Comparison of ENCODE assay signal across 1 cellular context in the genomic region with DNA sequence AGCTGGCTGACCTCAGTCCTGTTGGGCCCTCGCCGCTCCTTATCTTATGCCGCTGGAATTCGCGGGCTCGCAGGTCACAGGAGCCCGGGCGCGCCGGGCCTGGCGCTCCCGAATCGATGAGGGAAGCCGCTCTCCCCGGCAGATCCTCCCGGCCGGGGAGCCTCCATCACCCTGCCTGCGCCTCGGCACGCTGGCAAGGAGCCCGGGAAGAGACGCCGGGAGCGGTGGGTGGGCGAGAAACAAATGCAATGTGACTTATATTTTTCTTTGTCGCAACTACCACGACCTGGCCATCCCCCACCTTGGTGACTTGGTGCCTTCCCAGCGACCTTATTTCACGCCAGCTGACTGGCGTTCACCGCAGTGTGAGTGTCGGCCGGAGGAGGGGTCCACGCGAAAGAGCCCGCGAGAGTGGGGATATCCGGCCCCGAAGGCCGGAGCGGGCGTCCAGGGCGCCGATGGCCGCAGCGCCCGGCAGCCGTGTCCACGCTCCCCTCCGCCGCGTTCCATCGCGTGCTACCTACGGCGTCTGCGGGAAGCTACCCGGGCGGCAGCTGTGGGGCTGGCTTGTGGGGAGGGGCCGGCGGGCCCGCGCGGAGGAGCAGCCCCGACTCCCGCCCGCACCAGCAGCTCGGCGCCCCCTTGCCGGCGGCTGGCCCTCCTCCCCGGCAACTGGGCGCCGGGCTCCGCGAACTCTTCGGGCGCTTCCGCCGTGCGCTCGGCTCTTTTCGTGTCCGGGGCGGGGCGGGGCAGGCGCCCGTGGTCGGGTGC.
TF ChIP-seq lines count a peak whose summit lies in the region.

No MANE protein-coding gene starts in this region.

TF ChIP-seq in HepG2, 621 proteins besides CTCF, POLR2A, EP300 and RAD21 (continued from another document and continues in another):
- TF ChIP-seq, protein P1, sequence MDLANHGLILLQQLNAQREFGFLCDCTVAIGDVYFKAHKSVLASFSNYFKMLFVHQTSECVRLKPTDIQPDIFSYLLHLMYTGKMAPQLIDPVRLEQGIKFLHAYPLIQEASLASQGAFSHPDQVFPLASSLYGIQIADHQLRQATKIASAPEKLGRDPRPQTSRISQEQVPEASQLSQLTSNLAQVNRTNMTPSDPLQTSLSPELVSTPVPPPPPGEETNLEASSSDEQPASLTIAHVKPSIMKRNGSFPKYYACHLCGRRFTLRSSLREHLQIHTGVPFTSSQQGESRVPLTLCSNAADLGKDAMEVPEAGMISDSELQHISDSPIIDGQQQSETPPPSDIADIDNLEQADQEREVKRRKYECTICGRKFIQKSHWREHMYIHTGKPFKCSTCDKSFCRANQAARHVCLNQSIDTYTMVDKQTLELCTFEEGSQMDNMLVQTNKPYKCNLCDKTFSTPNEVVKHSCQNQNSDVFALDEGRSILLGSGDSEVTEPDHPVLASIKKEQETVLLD (CRISPR knock-in tag; IDR thresholded peaks at IDR 0.05; ENCODE audit: low read depth): peak; percentile 60; the same call in 1 of the 2 replicates
- TF ChIP-seq FOXJ3 (CRISPR knock-in tag; IDR thresholded peaks at IDR 0.05; ENCODE audit: borderline replicate concordance): no peak
- TF ChIP-seq, protein P2, sequence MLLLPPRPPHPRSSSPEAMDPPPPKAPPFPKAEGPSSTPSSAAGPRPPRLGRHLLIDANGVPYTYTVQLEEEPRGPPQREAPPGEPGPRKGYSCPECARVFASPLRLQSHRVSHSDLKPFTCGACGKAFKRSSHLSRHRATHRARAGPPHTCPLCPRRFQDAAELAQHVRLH (CRISPR knock-in tag; IDR thresholded peaks at IDR 0.05; ENCODE audit: borderline replicate concordance, low read depth): no peak
- TF ChIP-seq NFE2 (CRISPR knock-in tag; IDR thresholded peaks at IDR 0.05): no peak
- TF ChIP-seq FLYWCH1 (CRISPR knock-in tag; IDR thresholded peaks at IDR 0.05): no peak
- TF ChIP-seq ZMYM3 (CRISPR knock-in tag; IDR thresholded peaks at IDR 0.05): no peak
- TF ChIP-seq ZNF629 (CRISPR knock-in tag; conservative IDR thresholded peaks at IDR 0.05): 0 out of 2 replicates have a peak, but pooled peaks have one; percentile 7
- TF ChIP-seq U2AF2 (IDR thresholded peaks at IDR 0.05; ENCODE audit: low read depth, low read length): no peak
- TF ChIP-seq, protein P3, sequence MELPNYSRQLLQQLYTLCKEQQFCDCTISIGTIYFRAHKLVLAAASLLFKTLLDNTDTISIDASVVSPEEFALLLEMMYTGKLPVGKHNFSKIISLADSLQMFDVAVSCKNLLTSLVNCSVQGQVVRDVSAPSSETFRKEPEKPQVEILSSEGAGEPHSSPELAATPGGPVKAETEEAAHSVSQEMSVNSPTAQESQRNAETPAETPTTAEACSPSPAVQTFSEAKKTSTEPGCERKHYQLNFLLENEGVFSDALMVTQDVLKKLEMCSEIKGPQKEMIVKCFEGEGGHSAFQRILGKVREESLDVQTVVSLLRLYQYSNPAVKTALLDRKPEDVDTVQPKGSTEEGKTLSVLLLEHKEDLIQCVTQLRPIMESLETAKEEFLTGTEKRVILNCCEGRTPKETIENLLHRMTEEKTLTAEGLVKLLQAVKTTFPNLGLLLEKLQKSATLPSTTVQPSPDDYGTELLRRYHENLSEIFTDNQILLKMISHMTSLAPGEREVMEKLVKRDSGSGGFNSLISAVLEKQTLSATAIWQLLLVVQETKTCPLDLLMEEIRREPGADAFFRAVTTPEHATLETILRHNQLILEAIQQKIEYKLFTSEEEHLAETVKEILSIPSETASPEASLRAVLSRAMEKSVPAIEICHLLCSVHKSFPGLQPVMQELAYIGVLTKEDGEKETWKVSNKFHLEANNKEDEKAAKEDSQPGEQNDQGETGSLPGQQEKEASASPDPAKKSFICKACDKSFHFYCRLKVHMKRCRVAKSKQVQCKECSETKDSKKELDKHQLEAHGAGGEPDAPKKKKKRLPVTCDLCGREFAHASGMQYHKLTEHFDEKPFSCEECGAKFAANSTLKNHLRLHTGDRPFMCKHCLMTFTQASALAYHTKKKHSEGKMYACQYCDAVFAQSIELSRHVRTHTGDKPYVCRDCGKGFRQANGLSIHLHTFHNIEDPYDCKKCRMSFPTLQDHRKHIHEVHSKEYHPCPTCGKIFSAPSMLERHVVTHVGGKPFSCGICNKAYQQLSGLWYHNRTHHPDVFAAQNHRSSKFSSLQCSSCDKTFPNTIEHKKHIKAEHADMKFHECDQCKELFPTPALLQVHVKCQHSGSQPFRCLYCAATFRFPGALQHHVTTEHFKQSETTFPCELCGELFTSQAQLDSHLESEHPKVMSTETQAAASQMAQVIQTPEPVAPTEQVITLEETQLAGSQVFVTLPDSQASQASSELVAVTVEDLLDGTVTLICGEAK (IDR thresholded peaks at IDR 0.05): no peak
- TF ChIP-seq, protein P3 (CRISPR knock-in tag; IDR thresholded peaks at IDR 0.05): no peak; the same call in 1 of the 2 replicates
- TF ChIP-seq HIVEP1 (CRISPR knock-in tag; IDR thresholded peaks at IDR 0.05): peak; percentile 75
- TF ChIP-seq, protein P4, sequence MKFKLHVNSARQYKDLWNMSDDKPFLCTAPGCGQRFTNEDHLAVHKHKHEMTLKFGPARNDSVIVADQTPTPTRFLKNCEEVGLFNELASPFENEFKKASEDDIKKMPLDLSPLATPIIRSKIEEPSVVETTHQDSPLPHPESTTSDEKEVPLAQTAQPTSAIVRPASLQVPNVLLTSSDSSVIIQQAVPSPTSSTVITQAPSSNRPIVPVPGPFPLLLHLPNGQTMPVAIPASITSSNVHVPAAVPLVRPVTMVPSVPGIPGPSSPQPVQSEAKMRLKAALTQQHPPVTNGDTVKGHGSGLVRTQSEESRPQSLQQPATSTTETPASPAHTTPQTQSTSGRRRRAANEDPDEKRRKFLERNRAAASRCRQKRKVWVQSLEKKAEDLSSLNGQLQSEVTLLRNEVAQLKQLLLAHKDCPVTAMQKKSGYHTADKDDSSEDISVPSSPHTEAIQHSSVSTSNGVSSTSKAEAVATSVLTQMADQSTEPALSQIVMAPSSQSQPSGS (CRISPR knock-in tag; IDR thresholded peaks at IDR 0.05): no peak
- TF ChIP-seq ZNF136 (CRISPR knock-in tag; IDR thresholded peaks at IDR 0.05; ENCODE audit: low read depth): no peak
- TF ChIP-seq, protein P5, sequence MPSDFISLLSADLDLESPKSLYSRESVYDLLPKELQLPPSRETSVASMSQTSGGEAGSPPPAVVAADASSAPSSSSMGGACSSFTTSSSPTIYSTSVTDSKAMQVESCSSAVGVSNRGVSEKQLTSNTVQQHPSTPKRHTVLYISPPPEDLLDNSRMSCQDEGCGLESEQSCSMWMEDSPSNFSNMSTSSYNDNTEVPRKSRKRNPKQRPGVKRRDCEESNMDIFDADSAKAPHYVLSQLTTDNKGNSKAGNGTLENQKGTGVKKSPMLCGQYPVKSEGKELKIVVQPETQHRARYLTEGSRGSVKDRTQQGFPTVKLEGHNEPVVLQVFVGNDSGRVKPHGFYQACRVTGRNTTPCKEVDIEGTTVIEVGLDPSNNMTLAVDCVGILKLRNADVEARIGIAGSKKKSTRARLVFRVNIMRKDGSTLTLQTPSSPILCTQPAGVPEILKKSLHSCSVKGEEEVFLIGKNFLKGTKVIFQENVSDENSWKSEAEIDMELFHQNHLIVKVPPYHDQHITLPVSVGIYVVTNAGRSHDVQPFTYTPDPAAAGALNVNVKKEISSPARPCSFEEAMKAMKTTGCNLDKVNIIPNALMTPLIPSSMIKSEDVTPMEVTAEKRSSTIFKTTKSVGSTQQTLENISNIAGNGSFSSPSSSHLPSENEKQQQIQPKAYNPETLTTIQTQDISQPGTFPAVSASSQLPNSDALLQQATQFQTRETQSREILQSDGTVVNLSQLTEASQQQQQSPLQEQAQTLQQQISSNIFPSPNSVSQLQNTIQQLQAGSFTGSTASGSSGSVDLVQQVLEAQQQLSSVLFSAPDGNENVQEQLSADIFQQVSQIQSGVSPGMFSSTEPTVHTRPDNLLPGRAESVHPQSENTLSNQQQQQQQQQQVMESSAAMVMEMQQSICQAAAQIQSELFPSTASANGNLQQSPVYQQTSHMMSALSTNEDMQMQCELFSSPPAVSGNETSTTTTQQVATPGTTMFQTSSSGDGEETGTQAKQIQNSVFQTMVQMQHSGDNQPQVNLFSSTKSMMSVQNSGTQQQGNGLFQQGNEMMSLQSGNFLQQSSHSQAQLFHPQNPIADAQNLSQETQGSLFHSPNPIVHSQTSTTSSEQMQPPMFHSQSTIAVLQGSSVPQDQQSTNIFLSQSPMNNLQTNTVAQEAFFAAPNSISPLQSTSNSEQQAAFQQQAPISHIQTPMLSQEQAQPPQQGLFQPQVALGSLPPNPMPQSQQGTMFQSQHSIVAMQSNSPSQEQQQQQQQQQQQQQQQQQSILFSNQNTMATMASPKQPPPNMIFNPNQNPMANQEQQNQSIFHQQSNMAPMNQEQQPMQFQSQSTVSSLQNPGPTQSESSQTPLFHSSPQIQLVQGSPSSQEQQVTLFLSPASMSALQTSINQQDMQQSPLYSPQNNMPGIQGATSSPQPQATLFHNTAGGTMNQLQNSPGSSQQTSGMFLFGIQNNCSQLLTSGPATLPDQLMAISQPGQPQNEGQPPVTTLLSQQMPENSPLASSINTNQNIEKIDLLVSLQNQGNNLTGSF (CRISPR knock-in tag; IDR thresholded peaks at IDR 0.05): peak; percentile 16; the same call in 1 of the 2 replicates
- 0 out of 2 replicates have a peak, but pooled peaks have one; percentile 46 for TF ChIP-seq MAF1 (CRISPR knock-in tag; IDR thresholded peaks at IDR 0.05; ENCODE audit: borderline replicate concordance)
- no peak for TF ChIP-seq CBX2 (IDR thresholded peaks at IDR 0.05; ENCODE audit: low read depth, low read length)
- TF ChIP-seq CBX2 (CRISPR knock-in tag; IDR thresholded peaks at IDR 0.05; ENCODE audit: low read depth): no peak
- TF ChIP-seq TARDBP (CRISPR knock-in tag; IDR thresholded peaks at IDR 0.05): no peak
- no peak for TF ChIP-seq NCOR1 (IDR thresholded peaks at IDR 0.05; ENCODE audit: borderline replicate concordance, low read length)
- no peak for TF ChIP-seq ATF1 (CRISPR knock-in tag; IDR thresholded peaks at IDR 0.05)
- no peak for TF ChIP-seq NFE2L1 (CRISPR knock-in tag; IDR thresholded peaks at IDR 0.05; ENCODE audit: borderline replicate concordance)
- TF ChIP-seq, protein P6, sequence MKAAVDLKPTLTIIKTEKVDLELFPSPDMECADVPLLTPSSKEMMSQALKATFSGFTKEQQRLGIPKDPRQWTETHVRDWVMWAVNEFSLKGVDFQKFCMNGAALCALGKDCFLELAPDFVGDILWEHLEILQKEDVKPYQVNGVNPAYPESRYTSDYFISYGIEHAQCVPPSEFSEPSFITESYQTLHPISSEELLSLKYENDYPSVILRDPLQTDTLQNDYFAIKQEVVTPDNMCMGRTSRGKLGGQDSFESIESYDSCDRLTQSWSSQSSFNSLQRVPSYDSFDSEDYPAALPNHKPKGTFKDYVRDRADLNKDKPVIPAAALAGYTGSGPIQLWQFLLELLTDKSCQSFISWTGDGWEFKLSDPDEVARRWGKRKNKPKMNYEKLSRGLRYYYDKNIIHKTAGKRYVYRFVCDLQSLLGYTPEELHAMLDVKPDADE (CRISPR knock-in tag; IDR thresholded peaks at IDR 0.05): no peak
- no peak for TF ChIP-seq ZNF451 (CRISPR knock-in tag; IDR thresholded peaks at IDR 0.05)
- TF ChIP-seq ADNP (CRISPR knock-in tag; IDR thresholded peaks at IDR 0.05): no peak
- TF ChIP-seq ZFY (CRISPR knock-in tag; IDR thresholded peaks at IDR 0.05): peak; percentile 82
- TF ChIP-seq ZFP36L1 (CRISPR knock-in tag; IDR thresholded peaks at IDR 0.05): no peak
- TF ChIP-seq, protein P7, sequence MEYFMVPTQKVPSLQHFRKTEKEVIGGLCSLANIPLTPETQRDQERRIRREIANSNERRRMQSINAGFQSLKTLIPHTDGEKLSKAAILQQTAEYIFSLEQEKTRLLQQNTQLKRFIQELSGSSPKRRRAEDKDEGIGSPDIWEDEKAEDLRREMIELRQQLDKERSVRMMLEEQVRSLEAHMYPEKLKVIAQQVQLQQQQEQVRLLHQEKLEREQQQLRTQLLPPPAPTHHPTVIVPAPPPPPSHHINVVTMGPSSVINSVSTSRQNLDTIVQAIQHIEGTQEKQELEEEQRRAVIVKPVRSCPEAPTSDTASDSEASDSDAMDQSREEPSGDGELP (IDR thresholded peaks at IDR 0.05; ENCODE audit: borderline replicate concordance, low read depth): peak; percentile 60; the same call in 1 of the 2 replicates
- no peak for TF ChIP-seq HMG20A (CRISPR knock-in tag; IDR thresholded peaks at IDR 0.05; ENCODE audit: borderline replicate concordance)
- TF ChIP-seq ZNF614 (CRISPR knock-in tag; IDR thresholded peaks at IDR 0.05; ENCODE audit: borderline replicate concordance): no peak
- TF ChIP-seq, protein P8, sequence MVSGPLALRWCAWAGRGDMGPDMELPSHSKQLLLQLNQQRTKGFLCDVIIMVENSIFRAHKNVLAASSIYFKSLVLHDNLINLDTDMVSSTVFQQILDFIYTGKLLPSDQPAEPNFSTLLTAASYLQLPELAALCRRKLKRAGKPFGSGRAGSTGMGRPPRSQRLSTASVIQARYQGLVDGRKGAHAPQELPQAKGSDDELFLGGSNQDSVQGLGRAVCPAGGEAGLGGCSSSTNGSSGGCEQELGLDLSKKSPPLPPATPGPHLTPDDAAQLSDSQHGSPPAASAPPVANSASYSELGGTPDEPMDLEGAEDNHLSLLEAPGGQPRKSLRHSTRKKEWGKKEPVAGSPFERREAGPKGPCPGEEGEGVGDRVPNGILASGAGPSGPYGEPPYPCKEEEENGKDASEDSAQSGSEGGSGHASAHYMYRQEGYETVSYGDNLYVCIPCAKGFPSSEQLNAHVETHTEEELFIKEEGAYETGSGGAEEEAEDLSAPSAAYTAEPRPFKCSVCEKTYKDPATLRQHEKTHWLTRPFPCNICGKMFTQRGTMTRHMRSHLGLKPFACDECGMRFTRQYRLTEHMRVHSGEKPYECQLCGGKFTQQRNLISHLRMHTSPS (CRISPR knock-in tag; IDR thresholded peaks at IDR 0.05; ENCODE audit: low read depth): no peak
